10 cellular contexts compared by ENCODE assay signal in the genomic region with DNA sequence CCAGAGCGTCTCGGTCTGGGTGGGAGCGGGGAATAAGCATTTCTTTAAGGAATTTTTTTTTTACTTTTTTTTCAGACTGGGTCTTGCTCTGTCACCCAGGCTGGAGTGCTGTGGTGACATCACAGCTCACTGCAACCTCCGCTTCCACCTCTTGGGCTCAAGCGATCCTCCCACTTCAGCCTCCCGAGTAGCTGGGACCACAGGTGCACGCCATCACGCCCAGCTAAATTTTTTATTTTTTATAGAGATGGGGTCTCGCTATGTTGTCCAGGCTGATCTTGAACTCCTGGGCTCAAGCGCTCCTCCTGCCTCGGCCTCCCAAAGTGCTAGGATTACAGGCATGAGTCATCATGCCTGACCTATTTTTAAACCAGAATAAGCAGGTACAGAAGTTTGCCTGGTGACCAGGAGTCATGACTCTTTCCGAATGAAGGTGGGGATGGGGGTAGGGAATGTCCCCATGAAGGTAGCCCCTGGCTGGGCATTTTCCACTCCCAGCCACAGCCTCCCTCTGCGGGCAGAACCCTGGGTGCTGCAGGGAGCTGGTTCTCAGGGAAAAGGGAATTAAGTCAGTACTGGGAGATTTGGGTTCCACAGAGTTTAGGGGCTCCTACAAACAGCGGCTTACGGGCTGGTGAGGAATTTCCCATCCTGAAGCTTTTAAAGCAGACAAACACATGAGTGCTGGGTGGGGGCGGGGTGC. TPM values are rescaled to one million over a fixed set of nuclear protein-coding genes. Genes with fewer than 3 reads are reported as not detected.
A peak's percentile ranks its signal among the peaks of the same experiment; 100 is the strongest.
DNase-seq lines count a peak whose midpoint lies in the region; ATAC-seq and TF ChIP-seq lines count a peak whose summit lies in the region.
"Had no signal": no experiment of that assay in that cellular context is flagged by ENCODE, and none has a peak within 500 bp of the region (broad histone marks: within the 10 kb centered on the region; RNA-seq: fewer than 3 reads in every experiment).

No MANE protein-coding gene starts in this region.

- no peak for TF ChIP-seq POLR2A in stomach (IDR thresholded peaks at IDR 0.05)

- no peak overlapping the region for H2AK5ac ChIP-seq in H9 (ENCODE audit: insufficient read length, low read length)

- peaks cover 2% of the 10 kb centered on the region; the same call in 1 of the 2 replicates for H3K79me2 ChIP-seq in H9 (ENCODE audit: insufficient read depth, low read length)

- H4K5ac ChIP-seq in H9 (ENCODE audit: insufficient read length, low read depth, low read length): no peak overlapping the region

- peak overlapping the region in 2 of 3 experiments; percentile 60 to 92; a peak in 2 of 7 replicates for H3K27ac Mint-ChIP-seq in H9
- H3K27ac Mint-ChIP-seq in activated T-helper 17 cell treated with anti-CD3 and anti-CD28 coated beads, Interleukin-2, amount 50 U/mL, for 72 hours: no peak overlapping the region
- H3K27ac Mint-ChIP-seq: activated B cell treated with CpG ODN at 0.5 μM for 24 hours had no signal

- H2BK5ac ChIP-seq in H9 (ENCODE audit: insufficient read length, low read length): no peak overlapping the region

- H3K4me3 Mint-ChIP-seq in H9: no peak overlapping the region
- H3K4me3 Mint-ChIP-seq in activated T-helper 17 cell treated with anti-CD3 and anti-CD28 coated beads, Interleukin-2, amount 50 U/mL, for 72 hours: peak overlapping the region; percentile 37
- H3K4me3 Mint-ChIP-seq: activated B cell treated with CpG ODN at 0.5 μM for 24 hours had no signal

- H3K4me1 Mint-ChIP-seq in H9: peaks cover 37 to 46% of the 10 kb centered on the region in 2 experiments
- peaks cover 3% of the 10 kb centered on the region for H3K4me1 Mint-ChIP-seq in activated T-helper 17 cell treated with anti-CD3 and anti-CD28 coated beads, Interleukin-2, amount 50 U/mL, for 72 hours

- H2BK120ac ChIP-seq in H9 (ENCODE audit: low read depth, low read length, poor library complexity, severe bottlenecking): no peak overlapping the region

- no peak for TF ChIP-seq EP300 in stomach (IDR thresholded peaks at IDR 0.05)

- peaks cover 9% of the 10 kb centered on the region for H3K79me1 ChIP-seq in H9 (ENCODE audit: insufficient read depth, low read depth, low read length, poor library complexity, severe bottlenecking)

- DNase-seq in H9 (no peak), kidney tubule cell (ENCODE audit: low spot score) (peak; percentile 72), stomach (no peak), hypothalamus (lab: John Stamatoyannopoulos, UW) (no peak), NCI-H1092 (lab: John Stamatoyannopoulos, UW) (no peak), NCI-H446 treated with DMSO at 0.1 percent for 48 hours (lab: John Stamatoyannopoulos, UW) (no peak), WERI-Rb-1 (no peak)
- DNase-seq: activated B cell treated with CpG ODN at 0.5 μM for 24 hours had no signal

- no peak overlapping the region for H4K91ac ChIP-seq in H9 (ENCODE audit: insufficient read length, low read depth, low read length)

- H3K27me3 Mint-ChIP-seq in H9 (ENCODE audit: low read depth): peaks cover 1% of the 10 kb centered on the region; the same call in 1 of the 2 replicates
- no peaks in the 10 kb centered on the region for H3K27me3 Mint-ChIP-seq in activated T-helper 17 cell treated with anti-CD3 and anti-CD28 coated beads, Interleukin-2, amount 50 U/mL, for 72 hours
- H3K27me3 Mint-ChIP-seq: activated B cell treated with CpG ODN at 0.5 μM for 24 hours; stimulated activated naive CD8-positive, alpha-beta T cell treated with anti-CD3 and anti-CD28 coated beads, Interleukin-15, amount 100 ng/mL, for 72 hours had no signal

- no peak overlapping the region for H4K8ac ChIP-seq in H9 (replicated peaks; ENCODE audit: insufficient read length, low read depth, low read length)

- no peaks in the 10 kb centered on the region for H3K36me3 ChIP-seq in stomach
- peaks cover 24% of the 10 kb centered on the region for H3K36me3 ChIP-seq in WERI-Rb-1

- no peak overlapping the region for H3K18ac ChIP-seq in H9 (ENCODE audit: insufficient read length, low read depth, low read length)

- no peak overlapping the region for H2BK15ac ChIP-seq in H9 (ENCODE audit: low read depth, low read length)

- no peak overlapping the region for H3K23ac ChIP-seq in H9 (ENCODE audit: insufficient read length, low read depth, low read length)

- no peak for TF ChIP-seq CTCF in H9 (conservative IDR thresholded peaks at IDR 0.05)
- no peak for TF ChIP-seq CTCF in stomach (IDR thresholded peaks at IDR 0.05)
- no peak for TF ChIP-seq CTCF in WERI-Rb-1 (IDR thresholded peaks at IDR 0.05; ENCODE audit: low read depth, low read length)

- H4K20me1 ChIP-seq in H9 (ENCODE audit: control insufficient read depth, insufficient read depth, insufficient read length): no peaks in the 10 kb centered on the region

- no CpG with 5 or more reads among the region's 16 CpGs for WGBS in H9 (ENCODE audit: extremely low coverage, insufficient read length, low lambda C conversion rate)
- 64 to 76% (median 73%) methylated on average over 16 of the region's 16 CpGs for WGBS in stomach, 5 donors

- intact Hi-C loops in stomach (cut with DNase I; ENCODE audit: low total_unique reads): no loop called here

- H3K4me2 ChIP-seq in H9 (ENCODE audit: insufficient read depth, insufficient read length, low read length): no peak overlapping the region

- peaks cover 0 to 7% (median 1%) of the 10 kb centered on the region in 3 experiments; a peak in 2 of 7 replicates for H3K36me3 Mint-ChIP-seq in H9 (ENCODE audit: insufficient read depth in 1 of 3, low read depth in 3 of 3)
- no peaks in the 10 kb centered on the region for H3K36me3 Mint-ChIP-seq in activated T-helper 17 cell treated with anti-CD3 and anti-CD28 coated beads, Interleukin-2, amount 50 U/mL, for 72 hours (ENCODE audit: low read depth)

- H3K4me3 ChIP-seq in stomach (peak overlapping the region in 1 of 4 donors; percentile 3), WERI-Rb-1 (ENCODE audit: low read depth, low read length) (no peak overlapping the region)

- H3K9me3 Mint-ChIP-seq in H9: no peaks in the 10 kb centered on the region; a peak in 1 of 5 replicates
- no peaks in the 10 kb centered on the region for H3K9me3 Mint-ChIP-seq in activated T-helper 17 cell treated with anti-CD3 and anti-CD28 coated beads, Interleukin-2, amount 50 U/mL, for 72 hours
- H3K9me3 Mint-ChIP-seq: activated B cell treated with CpG ODN at 0.5 μM for 24 hours; stimulated activated naive CD8-positive, alpha-beta T cell treated with anti-CD3 and anti-CD28 coated beads, Interleukin-15, amount 100 ng/mL, for 72 hours had no signal

- H3K27me3 ChIP-seq in H9 (ENCODE audit: insufficient read depth, low read length) (no peaks in the 10 kb centered on the region), stomach (no peaks in the 10 kb centered on the region), WERI-Rb-1 (ENCODE audit: insufficient read depth, low read depth, severe bottlenecking) (no peaks in the 10 kb centered on the region)

- H3T11ph ChIP-seq in H9 (ENCODE audit: low read length): no peak overlapping the region

- no peak overlapping the region for H3K56ac ChIP-seq in H9 (ENCODE audit: insufficient read length, low read depth, low read length)

- H3K4ac ChIP-seq in H9 (ENCODE audit: low read depth, low read length): no peak overlapping the region

- no peaks in the 10 kb centered on the region for H3K9me3 ChIP-seq in H9 (ENCODE audit: control insufficient read depth, low read depth, low read length)
- H3K9me3 ChIP-seq in stomach: no peaks in the 10 kb centered on the region
- H3K9me3 ChIP-seq in WERI-Rb-1 (ENCODE audit: severe bottlenecking): no peaks in the 10 kb centered on the region

- H2AFZ ChIP-seq in H9 (ENCODE audit: low read length): no peak overlapping the region

- H2BK20ac ChIP-seq in H9 (ENCODE audit: low read depth, low read length, poor library complexity, severe bottlenecking): no peak overlapping the region

- peaks cover 3% of the 10 kb centered on the region; the same call in 1 of the 2 replicates for H3K4me1 ChIP-seq in H9 (ENCODE audit: insufficient read depth, low read length)
- H3K4me1 ChIP-seq in stomach: peaks cover 50 to 79% (median 65%) of the 10 kb centered on the region in 4 donors

- H3K9ac ChIP-seq in H9 (ENCODE audit: extremely low read depth, insufficient read length, low read length): no peak overlapping the region

- ATAC-seq in activated T-helper 17 cell treated with anti-CD3 and anti-CD28 coated beads, Interleukin-2, amount 50 U/mL, for 72 hours (replicated peaks): peak; percentile 11

- H3K27ac ChIP-seq in H9 (ENCODE audit: insufficient read length, low read depth, low read length) (no peak overlapping the region), stomach (peak overlapping the region; percentile 39 to 82 (median 74)), WERI-Rb-1 (no peak overlapping the region)

- H2BK12ac ChIP-seq in H9 (ENCODE audit: insufficient read length, low read depth, low read length): no peak overlapping the region

- no peaks in the 10 kb centered on the region for H3K23me2 ChIP-seq in H9 (ENCODE audit: insufficient read length, low read depth, low read length, poor library complexity, severe bottlenecking)

- H3K14ac ChIP-seq in H9 (ENCODE audit: insufficient read depth, low read length): no peak overlapping the region; the same call in 1 of the 2 replicates

RNA-seq across cellular contexts. Expression of a gene that starts 48.3 kb away (rescaled TPM):
- 82.7 and 85.8 TPM in 2 replicates for total RNA-seq in H9 (2021)
- total RNA-seq in activated T-helper 17 cell treated with anti-CD3 and anti-CD28 coated beads, Interleukin-2, amount 50 U/mL, for 72 hours: 1 to 10 TPM; 1.6 to 1.8 TPM
- total RNA-seq in stomach: 10 to 100 TPM; 12.7 to 22.2 (median 21.0) TPM
- 10 to 100 TPM in 1 of 3 donors, 1 to 10 TPM in 2; 3.0 to 17.1 (median 6.6) TPM for polyA plus RNA-seq in stomach

RNA-seq across cellular contexts. Expression of a gene that starts 49.1 kb away (rescaled TPM):
- total RNA-seq in H9 (2021) (7.8 and 8.9 TPM in 2 replicates), stomach (10 to 100 TPM in 2 of 5 donors, 1 to 10 TPM in 3; 3.5 to 56.2 (median 5.8) TPM)
- under 1 TPM in 1 of 2 donors, not detected in 1; 0.69 TPM for total RNA-seq in activated T-helper 17 cell treated with anti-CD3 and anti-CD28 coated beads, Interleukin-2, amount 50 U/mL, for 72 hours
- polyA plus RNA-seq in stomach: 1 to 10 TPM in 2 of 3 donors, under 1 TPM in 1; 0.61 to 2.2 (median 1.6) TPM

Comparison
In these comparisons a context has a peak if more than half of its experiments do, and no peak if none do; other contexts are left out.
1. H3K27ac ChIP-seq: peak in stomach (5 of 5); none in H9 (single experiment) and WERI-Rb-1 (single experiment).
2. RNA of a gene that starts 48.3 kb away (total RNA-seq): 82.7 to 85.8 TPM in H9 and 12.7 to 22.2 TPM in stomach; 1.6 to 1.8 TPM in activated T-helper 17 cell treated with anti-CD3 and anti-CD28 coated beads, Interleukin-2, amount 50 U/mL, for 72 hours; every median in the first group is over 4 times any median in the second.